24 cellular contexts compared by ENCODE assay signal in the genomic region with DNA sequence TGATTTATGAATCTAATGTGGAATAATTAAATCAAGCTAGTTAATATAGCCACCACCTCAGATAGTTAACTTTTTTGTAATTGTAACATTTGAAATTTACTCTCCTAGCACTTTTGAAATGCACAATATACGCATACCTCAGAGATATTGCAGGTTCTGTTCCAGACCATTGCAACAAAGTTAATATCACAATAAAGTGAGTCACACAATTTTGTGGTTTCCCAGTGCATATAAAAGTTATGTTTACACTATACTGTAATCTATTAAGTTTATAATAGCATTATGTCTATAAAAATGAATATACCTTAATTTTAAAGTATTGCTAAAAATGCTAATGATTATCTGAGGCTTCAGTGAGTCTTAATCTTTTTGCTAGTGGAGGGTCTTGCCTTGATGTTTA.
A peak's percentile ranks its signal among the peaks of the same experiment; 100 is the strongest.
DNase-seq lines count a peak whose midpoint lies in the region; ATAC-seq and TF ChIP-seq lines count a peak whose summit lies in the region.
"Had no signal": no experiment of that assay in that cellular context is flagged by ENCODE, and none has a peak within 500 bp of the region (broad histone marks: within the 10 kb centered on the region; RNA-seq: fewer than 3 reads in every experiment).

No MANE protein-coding gene starts in this region.

- peaks cover 8% of the 10 kb centered on the region for H3K9me3 Mint-ChIP-seq in HFFc6
- H3K9me3 Mint-ChIP-seq: activated B cell treated with CpG ODN at 0.5 μM for 24 hours; activated CD4-positive, alpha-beta memory T cell treated with anti-CD3 and anti-CD28 coated beads, Interleukin-2, amount 10 ng/mL, durations not matched to agents 7 days and 5 days; T-helper 2 cell treated with Interferon-gamma antibody and Interleukin-4, amounts not matched to agents 5 μg/mL and 100 μg/mL, for 36 hours had no signal

- no peaks in the 10 kb centered on the region for H3K36me3 ChIP-seq in fibroblast of lung (ENCODE audit: control insufficient read depth, insufficient read depth, low read length)
- H3K36me3 ChIP-seq: spleen had no signal

- ATAC-seq in SK-N-SH treated with all-trans-retinoic acid at 6 μM for 48 hours = peak; percentile 72
- no peak for ATAC-seq in HG02642 (IDR thresholded peaks at IDR 0.05; ENCODE audit: poor library complexity, unreplicated experiment)
- ATAC-seq: psoas muscle had no signal

- no peak overlapping the region for H3K4me3 ChIP-seq in fibroblast of lung (replicated peaks in 1 of 4; ENCODE audit: control extremely low read depth in 1 of 4, insufficient read depth in 1 of 4, low read depth in 3 of 4, low read length in 4 of 4)
- H3K4me3 ChIP-seq: psoas muscle, spleen had no signal

- peak overlapping the region; percentile 47; the same call in 1 of the 2 replicates for H3K27ac Mint-ChIP-seq in HFFc6
- H3K27ac Mint-ChIP-seq: activated B cell treated with CpG ODN at 0.5 μM for 24 hours; activated CD4-positive, alpha-beta memory T cell treated with anti-CD3 and anti-CD28 coated beads, Interleukin-2, amount 10 ng/mL, durations not matched to agents 7 days and 5 days; activated T-cell treated with anti-CD3 and anti-CD28 coated beads, Interleukin-2, amount 50 U/mL, for 24 hours; IgD-negative memory B cell; T-helper 2 cell treated with Interferon-gamma antibody and Interleukin-4, amounts not matched to agents 5 μg/mL and 100 μg/mL, for 36 hours had no signal

- peaks cover 6% of the 10 kb centered on the region for H3K36me3 Mint-ChIP-seq in HFFc6 (ENCODE audit: low read depth)

- no peak overlapping the region for H3K27ac ChIP-seq in fibroblast of lung (ENCODE audit: insufficient read depth, low read length)
- H3K27ac ChIP-seq: C4-2B, psoas muscle, spleen had no signal

- H3K4me1 ChIP-seq in fibroblast of lung (ENCODE audit: control insufficient read depth, extremely low read depth, insufficient read depth, low read length) = peaks cover 9% of the 10 kb centered on the region
- H3K4me1 ChIP-seq: psoas muscle, spleen had no signal

- H3K27me3 ChIP-seq in fibroblast of lung (ENCODE audit: control insufficient read depth, insufficient read depth, low read length) = no peaks in the 10 kb centered on the region
- H3K27me3 ChIP-seq: spleen had no signal

- no peak overlapping the region for H3K4me2 ChIP-seq in fibroblast of lung (ENCODE audit: extremely low read depth, insufficient read depth, low read length)

- H3K27me3 Mint-ChIP-seq in HFFc6 (ENCODE audit: insufficient read depth) = peaks cover 2% of the 10 kb centered on the region
- H3K27me3 Mint-ChIP-seq: activated B cell treated with CpG ODN at 0.5 μM for 24 hours; activated CD4-positive, alpha-beta memory T cell treated with anti-CD3 and anti-CD28 coated beads, Interleukin-2, amount 10 ng/mL, durations not matched to agents 7 days and 5 days; IgD-negative memory B cell had no signal

- H3K4me1 Mint-ChIP-seq in HFFc6 (ENCODE audit: low read depth) = peaks cover 35% of the 10 kb centered on the region
- H3K4me1 Mint-ChIP-seq: activated B cell treated with CpG ODN at 0.5 μM for 24 hours; activated CD4-positive, alpha-beta memory T cell treated with anti-CD3 and anti-CD28 coated beads, Interleukin-2, amount 10 ng/mL, durations not matched to agents 7 days and 5 days; IgD-negative memory B cell; neural crest cell had no signal

- H4K20me1 ChIP-seq in fibroblast of lung (ENCODE audit: control insufficient read depth, extremely low read depth, insufficient read depth, low read length) = no peaks in the 10 kb centered on the region

- no peak overlapping the region for H3K9ac ChIP-seq in fibroblast of lung (ENCODE audit: insufficient read depth, low read length)

- H3K9me3 ChIP-seq in fibroblast of lung (ENCODE audit: control insufficient read depth, insufficient read depth, low read depth, low read length) = no peaks in the 10 kb centered on the region

- no peak for TF ChIP-seq CTCF in HFFc6 (IDR thresholded peaks at IDR 0.05)
- no peak for TF ChIP-seq CTCF in fibroblast of lung (conservative IDR thresholded peaks at IDR 0.05 in 1 of 2, IDR thresholded peaks at IDR 0.05 in 1 of 2; ENCODE audit: low read depth in 1 of 2, low read length in 2 of 2)

- peak; percentile 48 for DNase-seq in HFFc6
- peak; percentile 65 to 68 for DNase-seq in fibroblast of lung (ENCODE audit: low read depth in 2 of 2)
- no peak for DNase-seq in anterior cingulate cortex (lab: John Stamatoyannopoulos, UW)
- no peak for DNase-seq in cortex of kidney (lab: John Stamatoyannopoulos, UW)
- DNase-seq in NCI-H2171 treated with DMSO at 0.1 percent for 48 hours (lab: John Stamatoyannopoulos, UW) = no peak
- DNase-seq: activated B cell treated with CpG ODN at 0.5 μM for 24 hours; activated CD4-positive, alpha-beta memory T cell treated with anti-CD3 and anti-CD28 coated beads, Interleukin-2, amount 10 ng/mL, durations not matched to agents 7 days and 5 days; activated naive CD4-positive, alpha-beta T cell treated with anti-CD3 and anti-CD28 coated beads, Interleukin-2, amount 50 U/mL, for 16 hours; activated T-cell treated with anti-CD3 and anti-CD28 coated beads, Interleukin-2, amount 50 U/mL, for 24 hours; central memory CD4-positive, alpha-beta T cell; effector CD4-positive, alpha-beta T cell; hippocampal formation; left cardiac atrium; midbrain; NCI-H1048; NCI-H526 treated with DMSO at 0.1 percent for 48 hours; psoas muscle; spleen had no signal

- peak overlapping the region; percentile 45; the same call in 1 of the 2 replicates for H3K4me3 Mint-ChIP-seq in HFFc6
- H3K4me3 Mint-ChIP-seq: activated B cell treated with CpG ODN at 0.5 μM for 24 hours; activated CD4-positive, alpha-beta memory T cell treated with anti-CD3 and anti-CD28 coated beads, Interleukin-2, amount 10 ng/mL, durations not matched to agents 7 days and 5 days; activated T-cell treated with anti-CD3 and anti-CD28 coated beads, Interleukin-2, amount 50 U/mL, for 24 hours; IgD-negative memory B cell; neural crest cell; T-helper 2 cell treated with Interferon-gamma antibody and Interleukin-4, amounts not matched to agents 5 μg/mL and 100 μg/mL, for 36 hours had no signal

- H2AFZ ChIP-seq in fibroblast of lung (ENCODE audit: low read length) = no peak overlapping the region

- no peaks in the 10 kb centered on the region for H3K79me2 ChIP-seq in fibroblast of lung (ENCODE audit: control insufficient read depth, insufficient read depth, low read length)

TF ChIP-seq in SK-N-SH treated with all-trans-retinoic acid at 6 μM for 48 hours, 23 proteins besides CTCF, POLR2A, EP300 and RAD21:
- TF ChIP-seq ZFP30 (CRISPR knock-in tag; IDR thresholded peaks at IDR 0.05) (no peak), ZNF565 (CRISPR knock-in tag; conservative IDR thresholded peaks at IDR 0.05; ENCODE audit: low read depth) (no peak), ZC3H10 (CRISPR knock-in tag; IDR thresholded peaks at IDR 0.05) (no peak), GLIS3 (CRISPR knock-in tag; IDR thresholded peaks at IDR 0.05) (no peak), OSR1 (CRISPR knock-in tag; IDR thresholded peaks at IDR 0.05) (no peak), TOX (CRISPR knock-in tag; IDR thresholded peaks at IDR 0.05; ENCODE audit: borderline replicate concordance) (no peak), PATZ1 (CRISPR knock-in tag; IDR thresholded peaks at IDR 0.05; ENCODE audit: borderline replicate concordance) (no peak), RARB (CRISPR knock-in tag; IDR thresholded peaks at IDR 0.05) (no peak), TCF4 (CRISPR knock-in tag; IDR thresholded peaks at IDR 0.05; ENCODE audit: borderline replicate concordance) (no peak), CSDC2 (CRISPR knock-in tag; IDR thresholded peaks at IDR 0.05) (no peak), TSHZ2 (CRISPR knock-in tag; IDR thresholded peaks at IDR 0.05) (no peak)

Comparison
In these comparisons a context has a peak if more than half of its experiments do, and no peak if none do; other contexts are left out.
1. DNase-seq: peak in HFFc6 (single experiment) and fibroblast of lung (2 of 2); none in anterior cingulate cortex (0 of 58), cortex of kidney (single experiment) and NCI-H2171 treated with DMSO at 0.1 percent for 48 hours (single experiment).